8 cellular contexts compared by ENCODE assay signal in genomic region chr2:85605406-85606115, GRCh38. TPM values are rescaled to one million over a fixed set of nuclear protein-coding genes. Genes with fewer than 3 reads are reported as not detected.
DNase-seq lines count a peak whose midpoint lies in the region; ATAC-seq and TF ChIP-seq lines count a peak whose summit lies in the region.
"Had no signal": no experiment of that assay in that cellular context is flagged by ENCODE, and none has a peak within 500 bp of the region (broad histone marks: within the 10 kb centered on the region; RNA-seq: fewer than 3 reads in every experiment).

No MANE protein-coding gene starts in this region.

- no peak for ATAC-seq in stimulated activated memory B cell treated with anti-CD40 and anti-IgM and Interleukin-4, amounts not matched to agents 10 μg/mL and 1 μg/mL and 100 μg/mL, for 72 hours
- ATAC-seq in HG03378 (IDR thresholded peaks at IDR 0.05; ENCODE audit: unreplicated experiment): no peak
- ATAC-seq: activated CD8-positive, alpha-beta T cell treated with anti-CD3 and anti-CD28 coated beads, Interleukin-2, amount 10 ng/mL, durations not matched to agents 7 days and 5 days had no signal

- BruUV-seq in A673 (replicated peaks; lab: Mats Ljungman, UMichigan): no TSS peak

- no peaks in the 10 kb centered on the region for H3K9me3 Mint-ChIP-seq in stimulated activated memory B cell treated with anti-CD40 and anti-IgM and Interleukin-4, amounts not matched to agents 10 μg/mL and 1 μg/mL and 100 μg/mL, for 72 hours
- H3K9me3 Mint-ChIP-seq: CD8-positive, alpha-beta memory T cell had no signal

- POLR2A ChIA-PET in A673 (lab: Charles Lee; ENCODE audit: low non-redundant PET): no interaction called here

- H3K36me3 ChIP-seq in A673 (ENCODE audit: insufficient read depth, low read length, poor library complexity, severe bottlenecking) (peaks cover 23% of the 10 kb centered on the region), hepatocyte (replicated peaks; ENCODE audit: insufficient read depth, low read depth) (no peaks in the 10 kb centered on the region)

- no peaks in the 10 kb centered on the region for H3K9me2 ChIP-seq in hepatocyte (replicated peaks; ENCODE audit: insufficient read depth)

- H3K4me1 ChIP-seq in A673 (ENCODE audit: insufficient read depth, low read length, poor library complexity, severe bottlenecking): peaks cover 11% of the 10 kb centered on the region
- peaks cover 37% of the 10 kb centered on the region for H3K4me1 ChIP-seq in hepatocyte (ENCODE audit: insufficient read depth)

- H2AFZ ChIP-seq in hepatocyte: no peak overlapping the region

- no peak overlapping the region for H3K27ac Mint-ChIP-seq in stimulated activated memory B cell treated with anti-CD40 and anti-IgM and Interleukin-4, amounts not matched to agents 10 μg/mL and 1 μg/mL and 100 μg/mL, for 72 hours
- H3K27ac Mint-ChIP-seq: activated CD8-positive, alpha-beta T cell treated with anti-CD3 and anti-CD28 coated beads, Interleukin-2, amount 10 ng/mL, durations not matched to agents 7 days and 5 days had no signal

- H3K9me3 ChIP-seq in A673 (ENCODE audit: low read depth, low read length, poor library complexity, severe bottlenecking) (no peaks in the 10 kb centered on the region), hepatocyte (ENCODE audit: low read depth) (no peaks in the 10 kb centered on the region)

- H3K4me3 Mint-ChIP-seq in stimulated activated memory B cell treated with anti-CD40 and anti-IgM and Interleukin-4, amounts not matched to agents 10 μg/mL and 1 μg/mL and 100 μg/mL, for 72 hours: no peak overlapping the region
- H3K4me3 Mint-ChIP-seq: activated CD8-positive, alpha-beta T cell treated with anti-CD3 and anti-CD28 coated beads, Interleukin-2, amount 10 ng/mL, durations not matched to agents 7 days and 5 days had no signal

- DNase-seq in A673 (ENCODE audit: low spot score) (peak; percentile 60), RPMI7951 (ENCODE audit: low read depth) (peak; percentile 74), hepatocyte (ENCODE audit: low spot score) (peak; percentile 69), SHP77 (lab: John Stamatoyannopoulos, UW) (no peak)
- DNase-seq: activated CD8-positive, alpha-beta T cell treated with anti-CD3 and anti-CD28 coated beads, Interleukin-2, amount 10 ng/mL, durations not matched to agents 7 days and 5 days; CD8-positive, alpha-beta memory T cell had no signal

- H3K4me3 ChIP-seq in A673 (ENCODE audit: low read depth, low read length, poor library complexity, severe bottlenecking) (no peak overlapping the region), hepatocyte (no peak overlapping the region)

- H4K20me1 ChIP-seq in hepatocyte (ENCODE audit: insufficient read depth, poor library complexity, severe bottlenecking): no peaks in the 10 kb centered on the region

- intact Hi-C loops in A673 (cut with micrococcal nuclease; ENCODE audit: unreplicated experiment): no loop called here

- CTCF ChIA-PET in A673 (lab: Charles Lee): no interaction called here

- H3K27me3 ChIP-seq in A673 (replicated peaks; ENCODE audit: insufficient read depth, low read depth, low read length, poor library complexity) (no peaks in the 10 kb centered on the region), hepatocyte (no peaks in the 10 kb centered on the region)

- TF ChIP-seq CTCF in A673 (conservative IDR thresholded peaks at IDR 0.05; ENCODE audit: low read depth, low read length) (no peak), hepatocyte (IDR thresholded peaks at IDR 0.05; ENCODE audit: poor library complexity) (no peak)

- H3K27me3 Mint-ChIP-seq in stimulated activated memory B cell treated with anti-CD40 and anti-IgM and Interleukin-4, amounts not matched to agents 10 μg/mL and 1 μg/mL and 100 μg/mL, for 72 hours: no peaks in the 10 kb centered on the region
- H3K27me3 Mint-ChIP-seq: CD8-positive, alpha-beta memory T cell had no signal

- H3K36me3 Mint-ChIP-seq in stimulated activated memory B cell treated with anti-CD40 and anti-IgM and Interleukin-4, amounts not matched to agents 10 μg/mL and 1 μg/mL and 100 μg/mL, for 72 hours: peaks cover 23% of the 10 kb centered on the region

- peak overlapping the region; percentile 60 for H3K4me2 ChIP-seq in hepatocyte

- peaks cover 45% of the 10 kb centered on the region for H3K79me2 ChIP-seq in hepatocyte

- WGBS in hepatocyte (ENCODE audit: low lambda C conversion rate, missing lambda C conversion rate): 33% methylated on average over 4 of the region's 4 CpGs

- peaks cover 53% of the 10 kb centered on the region for H3K4me1 Mint-ChIP-seq in stimulated activated memory B cell treated with anti-CD40 and anti-IgM and Interleukin-4, amounts not matched to agents 10 μg/mL and 1 μg/mL and 100 μg/mL, for 72 hours

- H3K27ac ChIP-seq in A673 (ENCODE audit: low read depth, low read length, poor library complexity, severe bottlenecking): peak overlapping the region; percentile 47
- peak overlapping the region; percentile 73 for H3K27ac ChIP-seq in hepatocyte

RNA-seq across cellular contexts. Expression of gene TMEM150A, which starts 3.1 kb away (rescaled TPM):
- total RNA-seq in A673 (2021) (6.4 and 6.6 TPM in 2 replicates), hepatocyte (20.1 and 25.7 TPM in 2 replicates)
- 5.5 and 6.2 TPM in 2 replicates for total RNA-seq in RPMI7951 (2014; rRNA removed; shearing (Covaris generic))
- 64.6 and 67.9 TPM in 2 replicates for polyA plus RNA-seq in hepatocyte

RNA-seq across cellular contexts. Expression of gene C2orf68, which starts 6.3 kb away (rescaled TPM):
- total RNA-seq in A673 (2021) (46.4 and 48.6 TPM in 2 replicates), hepatocyte (21.6 and 23.1 TPM in 2 replicates)
- total RNA-seq in RPMI7951 (2014; rRNA removed; shearing (Covaris generic)): 20.0 and 27.9 TPM in 2 replicates
- polyA plus RNA-seq in hepatocyte: 28.3 and 28.4 TPM in 2 replicates

RNA-seq across cellular contexts. Expression of gene RNF181, which starts 10.0 kb away (rescaled TPM):
- total RNA-seq in A673 (2021): 78.5 and 99.1 TPM in 2 replicates
- total RNA-seq in RPMI7951 (2014; rRNA removed; shearing (Covaris generic)): 359 and 388 TPM in 2 replicates
- total RNA-seq in hepatocyte: 139 and 159 TPM in 2 replicates
- 250 and 256 TPM in 2 replicates for polyA plus RNA-seq in hepatocyte

RNA-seq across cellular contexts. Expression of gene USP39, which starts 10.4 kb away (rescaled TPM):
- total RNA-seq in A673 (2021) (99.1 and 101 TPM in 2 replicates), hepatocyte (41.7 and 63.9 TPM in 2 replicates)
- total RNA-seq in RPMI7951 (2014; rRNA removed; shearing (Covaris generic)): 76.4 and 77.8 TPM in 2 replicates
- polyA plus RNA-seq in hepatocyte: 27.5 and 38.5 TPM in 2 replicates

RNA-seq across cellular contexts. Expression of gene VAMP5, which starts 21.3 kb away (rescaled TPM):
- total RNA-seq in A673 (2021): 2.1 and 3.8 TPM in 2 replicates
- 25.7 and 33.6 TPM in 2 replicates for total RNA-seq in RPMI7951 (2014; rRNA removed; shearing (Covaris generic))
- 2.1 and 2.7 TPM in 2 replicates for total RNA-seq in hepatocyte
- 36.1 TPM in 2 replicates for polyA plus RNA-seq in hepatocyte

Comparison
In these comparisons a context has a peak if more than half of its experiments do, and no peak if none do; other contexts are left out.
1. DNase-seq: peak in A673 (single experiment), RPMI7951 (single experiment) and hepatocyte (single experiment); none in SHP77 (0 of 2).